ENCODE assay signal across 17 cellular contexts in the genomic region with DNA sequence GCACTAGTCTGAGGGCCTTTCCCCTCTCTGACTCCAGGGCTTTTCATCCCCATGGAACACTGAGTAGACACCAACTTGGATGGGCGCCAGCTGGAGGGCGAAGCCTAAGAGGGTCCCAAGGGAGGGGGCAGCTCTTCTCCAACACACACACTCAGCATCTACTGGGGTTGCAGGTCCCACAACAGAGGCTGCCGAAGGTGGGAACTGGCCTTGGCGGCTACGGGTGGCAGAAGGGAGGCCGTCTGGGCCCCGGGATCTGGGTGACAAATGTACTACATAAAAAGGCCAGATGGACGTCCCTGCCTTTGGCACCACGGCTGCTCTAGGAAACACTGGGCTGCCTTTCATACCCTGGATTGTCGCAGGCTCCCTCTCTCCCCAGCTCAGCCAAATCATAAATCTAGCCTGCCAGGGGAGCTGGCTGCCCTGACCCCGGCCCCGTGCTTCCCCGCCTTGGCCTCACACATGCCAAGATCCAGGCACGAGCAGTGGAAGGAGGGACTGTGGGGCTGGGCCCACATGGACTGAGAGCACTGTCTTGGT. TPM values are rescaled to one million over a fixed set of nuclear protein-coding genes. Genes with fewer than 3 reads are reported as not detected.
DNase-seq lines count a peak whose midpoint lies in the region; ATAC-seq lines count a peak whose summit lies in the region.
"Had no signal": no experiment of that assay in that cellular context is flagged by ENCODE, and none has a peak within 500 bp of the region (broad histone marks: within the 10 kb centered on the region; RNA-seq: fewer than 3 reads in every experiment).

No MANE protein-coding gene starts in this region.

- WGBS in right cardiac atrium = 43% methylated on average over 14 of the region's 14 CpGs

- intact Hi-C loops in right cardiac atrium (cut with DNase I) = no loop called here

- no peaks in the 10 kb centered on the region for H3K27me3 ChIP-seq in right cardiac atrium (ENCODE audit: control insufficient read depth, insufficient read depth)
- H3K27me3 ChIP-seq: BLaER1 treated with 17β-estradiol and CSF1 and Interleukin-3, amounts not matched to agents 10 nM and 100 nM had no signal

- peaks cover 7% of the 10 kb centered on the region for H3K4me1 ChIP-seq in right cardiac atrium (ENCODE audit: control insufficient read depth, insufficient read depth, low read length)
- H3K4me1 ChIP-seq: breast epithelium, SJSA1 had no signal

- H3K4me3 ChIP-seq in right cardiac atrium (ENCODE audit: low read length) = no peak overlapping the region
- H3K4me3 ChIP-seq: BLaER1 treated with 17β-estradiol and CSF1 and Interleukin-3, amounts not matched to agents 10 nM and 100 nM; breast epithelium; SJSA1 had no signal

- no peak overlapping the region for H3K27ac ChIP-seq in right cardiac atrium (ENCODE audit: low read length)
- H3K27ac ChIP-seq in substantia nigra (ENCODE audit: low read depth, low read length, poor library complexity, severe bottlenecking) = peak overlapping the region; percentile 31
- H3K27ac ChIP-seq: BLaER1 treated with 17β-estradiol and CSF1 and Interleukin-3, amounts not matched to agents 10 nM and 100 nM; breast epithelium; SJSA1 had no signal

- peak; percentile 56 to 66 for ATAC-seq in right cardiac atrium
- ATAC-seq in GM18907 (IDR thresholded peaks at IDR 0.05; ENCODE audit: unreplicated experiment) = no peak
- ATAC-seq: left lobe of liver had no signal

- DNase-seq in NCI-H1694 treated with DMSO at 0.1 percent for 48 hours (lab: John Stamatoyannopoulos, UW) = peak; percentile 85
- DNase-seq in anterior cingulate cortex (lab: John Stamatoyannopoulos, UW) = peak in 42 of 58 donors; percentile 17 to 74 (median 42)
- peak in 2 of 3 donors; percentile 82 to 86 for DNase-seq in right cardiac atrium
- peak in 29 of 49 donors; percentile 9 to 75 (median 38) for DNase-seq in substantia nigra (lab: John Stamatoyannopoulos, UW)
- no peak for DNase-seq in middle frontal gyrus (ENCODE audit: extremely low spot score, low spot score)
- no peak for DNase-seq in DMS114 treated with DMSO at 0.1 percent for 48 hours (lab: John Stamatoyannopoulos, UW; ENCODE audit: unreplicated experiment)
- DNase-seq: activated CD4-positive, alpha-beta T cell treated with anti-CD3 and anti-CD28 coated beads for 4 hours; effector CD4-positive, alpha-beta T cell; IMR-90; stimulated activated CD4-positive, alpha-beta T cell treated with anti-CD3 and anti-CD28 coated beads, Interleukin-12 subunit alpha, Interleukin-12 subunit beta, amount 100 ng/mL, for 4 hours; trophoblast cell had no signal

- H3K9me3 ChIP-seq in right cardiac atrium (ENCODE audit: control insufficient read depth, low read length) = no peaks in the 10 kb centered on the region
- H3K9me3 ChIP-seq: BLaER1 treated with 17β-estradiol and CSF1 and Interleukin-3, amounts not matched to agents 10 nM and 100 nM; breast epithelium; SJSA1 had no signal

RNA-seq across cellular contexts. Expression of a gene that starts 31.5 kb away (rescaled TPM):
- 1 to 10 TPM in 3 of 4 donors, under 1 TPM in 1; 0.72 to 4.9 (median 3.1) TPM for total RNA-seq in right cardiac atrium
- polyA plus RNA-seq in right cardiac atrium = 3.3 TPM
- total RNA-seq: fibroblast of lung, IMR-90, SJSA1 had no signal
- polyA plus RNA-seq: fibroblast of lung, IMR-90 had no signal

Comparison
In these comparisons a context has a peak if more than half of its experiments do, and no peak if none do; other contexts are left out.
1. DNase-seq: peak in NCI-H1694 treated with DMSO at 0.1 percent for 48 hours (single experiment), anterior cingulate cortex (42 of 58), right cardiac atrium (2 of 3) and substantia nigra (29 of 49); none in middle frontal gyrus (single experiment) and DMS114 treated with DMSO at 0.1 percent for 48 hours (single experiment).